22 cellular contexts compared by ENCODE assay signal in the genomic region with DNA sequence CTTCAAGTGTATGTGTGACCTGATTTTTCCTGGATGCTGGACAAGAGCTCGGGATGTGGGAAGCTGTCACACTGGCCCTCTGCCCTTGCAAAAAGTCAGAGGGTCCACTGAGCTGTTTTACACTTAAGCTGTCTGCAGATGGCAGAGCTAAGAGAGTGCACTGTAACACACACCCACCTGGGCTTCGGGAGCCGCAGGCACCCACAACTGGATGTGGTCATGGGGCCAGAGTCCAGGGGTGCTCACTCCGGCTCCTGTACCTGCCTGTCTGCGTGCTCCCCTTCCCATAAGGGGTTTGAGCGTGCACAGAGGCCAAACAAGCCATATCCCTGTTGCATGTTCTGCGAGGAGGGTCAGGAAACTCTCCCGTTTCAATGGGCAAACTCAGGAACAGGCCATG.
DNase-seq lines count a peak whose midpoint lies in the region; ATAC-seq, FAIRE-seq and TF ChIP-seq lines count a peak whose summit lies in the region.
"Had no signal": no experiment of that assay in that cellular context is flagged by ENCODE, and none has a peak within 500 bp of the region (broad histone marks: within the 10 kb centered on the region; RNA-seq: fewer than 3 reads in every experiment).

No MANE protein-coding gene starts in this region.

- no peaks in the 10 kb centered on the region for H3K27me3 ChIP-seq in GM23338 (ENCODE audit: insufficient read depth)
- H3K27me3 ChIP-seq in K562 (ENCODE audit: control insufficient read depth in 2 of 2, insufficient read depth in 2 of 2, low read length in 2 of 2) = peaks cover 0 to 3% of the 10 kb centered on the region in 2 experiments; a peak in 1 of 5 replicates

- H3K9me3 Mint-ChIP-seq in GM23338 = peaks cover 26% of the 10 kb centered on the region
- H3K9me3 Mint-ChIP-seq in activated CD4-positive, alpha-beta memory T cell treated with anti-CD3 and anti-CD28 coated beads, Interleukin-2, amount 10 ng/mL, durations not matched to agents 7 days and 5 days = peaks cover 4% of the 10 kb centered on the region
- peaks cover 12% of the 10 kb centered on the region for H3K9me3 Mint-ChIP-seq in stimulated activated effector memory CD8-positive, alpha-beta T cell treated with anti-CD3 and anti-CD28 coated beads, Interleukin-12 subunit alpha, Interleukin-12 subunit beta, amount 100 ng/mL, for 72 hours

- TF ChIP-seq CTCF in A549 (IDR thresholded peaks at IDR 0.05) (no peak), GM23338 (conservative IDR thresholded peaks at IDR 0.05; ENCODE audit: low read depth in 2 of 2) (peak in 1 of 2 experiments; percentile 33; a peak in 2 of 4 replicates), K562 (IDR thresholded peaks at IDR 0.05 in 2 of 3, conservative IDR thresholded peaks at IDR 0.05 in 1 of 3; ENCODE audit: insufficient read depth in 2 of 3, low read depth in 1 of 3, low read length in 3 of 3) (no peak)

- TF ChIP-seq RAD21 in A549 (conservative IDR thresholded peaks at IDR 0.05 in 1 of 2, IDR thresholded peaks at IDR 0.05 in 1 of 2) (no peak), K562 (CRISPR knock-in tag; conservative IDR thresholded peaks at IDR 0.05 in 1 of 2, IDR thresholded peaks at IDR 0.05 in 1 of 2) (no peak)

- POLR2A ChIA-PET in A549 (lab: Yijun Ruan, JAX) = no interaction called here
- POLR2A ChIA-PET in K562 (lab: Yijun Ruan, JAX) = interaction anchor here (0.7 kb wide), 1 partner anchor 12 kb away, joined by 4 read pairs; no protein-coding TSS in a partner anchor
- POLR2A ChIA-PET in activated CD4-positive, alpha-beta memory T cell treated with anti-CD3 and anti-CD28 coated beads, Interleukin-2, amount 10 ng/mL, durations not matched to agents 7 days and 5 days (lab: Charles Lee) = no interaction called here

- no peak overlapping the region for H3K4me3 Mint-ChIP-seq in GM23338
- no peak overlapping the region for H3K4me3 Mint-ChIP-seq in activated CD4-positive, alpha-beta memory T cell treated with anti-CD3 and anti-CD28 coated beads, Interleukin-2, amount 10 ng/mL, durations not matched to agents 7 days and 5 days
- no peak overlapping the region for H3K4me3 Mint-ChIP-seq in stimulated activated effector memory CD8-positive, alpha-beta T cell treated with anti-CD3 and anti-CD28 coated beads, Interleukin-12 subunit alpha, Interleukin-12 subunit beta, amount 100 ng/mL, for 72 hours
- H3K4me3 Mint-ChIP-seq: CD4-positive, alpha-beta T cell; IgD-negative memory B cell had no signal

- H3K36me3 Mint-ChIP-seq in GM23338 (ENCODE audit: low read depth) = peaks cover 11% of the 10 kb centered on the region; the same call in 2 of the 3 replicates
- H3K36me3 Mint-ChIP-seq in activated CD4-positive, alpha-beta memory T cell treated with anti-CD3 and anti-CD28 coated beads, Interleukin-2, amount 10 ng/mL, durations not matched to agents 7 days and 5 days (ENCODE audit: low read depth) = no peaks in the 10 kb centered on the region
- no peaks in the 10 kb centered on the region for H3K36me3 Mint-ChIP-seq in stimulated activated effector memory CD8-positive, alpha-beta T cell treated with anti-CD3 and anti-CD28 coated beads, Interleukin-12 subunit alpha, Interleukin-12 subunit beta, amount 100 ng/mL, for 72 hours
- H3K36me3 Mint-ChIP-seq: IgD-negative memory B cell had no signal

- H3K36me3 ChIP-seq in GM23338 (ENCODE audit: insufficient read depth) = no peaks in the 10 kb centered on the region
- no peaks in the 10 kb centered on the region for H3K36me3 ChIP-seq in K562 (ENCODE audit: control insufficient read depth, insufficient read depth, low read length)
- H3K36me3 ChIP-seq: HAP-1 had no signal

- in situ Hi-C loops in K562 (cut with MboI) = no loop called here

- H4K20me1 ChIP-seq in GM23338 (replicated peaks; ENCODE audit: insufficient read depth) (no peaks in the 10 kb centered on the region), K562 (replicated peaks; ENCODE audit: control insufficient read depth, insufficient read depth, low read length) (no peaks in the 10 kb centered on the region)

- WGBS in A549 (ENCODE audit: missing lambda C conversion rate) = 42% methylated on average over 8 of the region's 8 CpGs
- WGBS in K562 (ENCODE audit: insufficient coverage, low coverage, missing lambda C conversion rate) = 2% methylated on average over 8 of the region's 8 CpGs

- H3K27ac ChIP-seq in A549 = no peak overlapping the region
- no peak overlapping the region for H3K27ac ChIP-seq in GM23338 (ENCODE audit: low read depth)
- H3K27ac ChIP-seq in K562 (ENCODE audit: extremely low read depth, low read depth, low read length) = no peak overlapping the region
- H3K27ac ChIP-seq: C4-2B had no signal

- no peak for DNase-seq in A549 (ENCODE audit: low read depth in 1 of 2, low spot score in 1 of 2)
- peak; percentile 24 for DNase-seq in GM23338 (ENCODE audit: low spot score)
- no peak for DNase-seq in K562 (ENCODE audit: extremely low read depth in 1 of 4, low spot score in 3 of 4)
- DNase-seq in islet precursor cell = peak; percentile 52
- no peak for DNase-seq in COLO668 (lab: John Stamatoyannopoulos, UW; ENCODE audit: unreplicated experiment)
- no peak for DNase-seq in activated CD4-positive, alpha-beta memory T cell treated with anti-CD3 and anti-CD28 coated beads, Interleukin-2, amount 10 ng/mL, durations not matched to agents 7 days and 5 days
- no peak for DNase-seq in stimulated activated effector memory CD8-positive, alpha-beta T cell treated with anti-CD3 and anti-CD28 coated beads, Interleukin-12 subunit alpha, Interleukin-12 subunit beta, amount 100 ng/mL, for 72 hours (ENCODE audit: low spot score in 2 of 2)
- DNase-seq: AML-193; CD4-positive, alpha-beta T cell; DMS153; DMS79; GDM1; GOT3; KG1 had no signal

- CTCF ChIA-PET in A549 (lab: Yijun Ruan, JAX) = interaction anchor here (1.0 to 1.1 kb wide), 2 partner anchors 10 to 201 kb away, joined by 3 read pairs; no protein-coding TSS in a partner anchor
- CTCF ChIA-PET in K562 (lab: Yijun Ruan, JAX; ENCODE audit: low intra/inter-chr PET ratio) = no interaction called here
- CTCF ChIA-PET in activated CD4-positive, alpha-beta memory T cell treated with anti-CD3 and anti-CD28 coated beads, Interleukin-2, amount 10 ng/mL, durations not matched to agents 7 days and 5 days (lab: Charles Lee) = no interaction called here

- no TSS peak for BruUV-seq in K562 (replicated peaks; lab: Mats Ljungman, UMichigan)

- H3K27me3 Mint-ChIP-seq in GM23338 (ENCODE audit: insufficient read depth, low read depth, poor library complexity) = peaks cover 2% of the 10 kb centered on the region
- H3K27me3 Mint-ChIP-seq in activated CD4-positive, alpha-beta memory T cell treated with anti-CD3 and anti-CD28 coated beads, Interleukin-2, amount 10 ng/mL, durations not matched to agents 7 days and 5 days = peaks cover 7% of the 10 kb centered on the region
- H3K27me3 Mint-ChIP-seq: CD4-positive, alpha-beta T cell; IgD-negative memory B cell had no signal

- H3K9me1 ChIP-seq in K562 (ENCODE audit: control insufficient read depth, insufficient read depth, low read length) = no peaks in the 10 kb centered on the region

- H2AFZ ChIP-seq in GM23338 (no peak overlapping the region), K562 (ENCODE audit: low read depth, low read length) (no peak overlapping the region)

- no peaks in the 10 kb centered on the region for H3K4me1 ChIP-seq in A549
- no peaks in the 10 kb centered on the region for H3K4me1 ChIP-seq in GM23338 (ENCODE audit: insufficient read depth)
- no peaks in the 10 kb centered on the region for H3K4me1 ChIP-seq in K562 (replicated peaks in 1 of 2; ENCODE audit: control insufficient read depth in 2 of 2, insufficient read depth in 2 of 2, low read length in 2 of 2)
- H3K4me1 ChIP-seq: HAP-1 had no signal

- no peaks in the 10 kb centered on the region for H3F3A ChIP-seq in GM23338 (replicated peaks; ENCODE audit: low read depth)

- no peaks in the 10 kb centered on the region for H3K9me2 ChIP-seq in GM23338 (ENCODE audit: insufficient read depth)

- no peak overlapping the region for H3K27ac Mint-ChIP-seq in GM23338
- no peak overlapping the region for H3K27ac Mint-ChIP-seq in activated CD4-positive, alpha-beta memory T cell treated with anti-CD3 and anti-CD28 coated beads, Interleukin-2, amount 10 ng/mL, durations not matched to agents 7 days and 5 days
- H3K27ac Mint-ChIP-seq in stimulated activated effector memory CD8-positive, alpha-beta T cell treated with anti-CD3 and anti-CD28 coated beads, Interleukin-12 subunit alpha, Interleukin-12 subunit beta, amount 100 ng/mL, for 72 hours = no peak overlapping the region
- H3K27ac Mint-ChIP-seq: CD4-positive, alpha-beta T cell; IgD-negative memory B cell had no signal

- ATAC-seq in A549 = peak; percentile 19 to 45; a peak in 3 of 6 replicates
- peak; percentile 84 for ATAC-seq in GM23338
- ATAC-seq in K562 = peak; percentile 60
- ATAC-seq in HG03442 (IDR thresholded peaks at IDR 0.05; ENCODE audit: unreplicated experiment) = no peak
- no peak for ATAC-seq in stimulated activated effector memory CD8-positive, alpha-beta T cell treated with anti-CD3 and anti-CD28 coated beads, Interleukin-12 subunit alpha, Interleukin-12 subunit beta, amount 100 ng/mL, for 72 hours

- no peak overlapping the region for H3K4me2 ChIP-seq in A549
- no peak overlapping the region for H3K4me2 ChIP-seq in GM23338
- H3K4me2 ChIP-seq in K562 (ENCODE audit: insufficient read depth, low read length) = no peak overlapping the region

- H3K9ac ChIP-seq in K562 (ENCODE audit: insufficient read depth in 1 of 2, low read depth in 2 of 2, low read length in 2 of 2) = no peak overlapping the region

- no peak for FAIRE-seq in A549 (lab: Jason Lieb, UNC)
- no peak for FAIRE-seq in K562 (lab: Jason Lieb, UNC)
- FAIRE-seq: A204.1, GM12892, GM18507, HTR-8/SVneo had no signal

- no peak for TF ChIP-seq EP300 in A549 (IDR thresholded peaks at IDR 0.05)
- TF ChIP-seq EP300 in K562 (IDR thresholded peaks at IDR 0.05; ENCODE audit: low read length) = no peak

- H3K4me3 ChIP-seq in A549 (no peak overlapping the region), GM23338 (no peak overlapping the region), K562 (no peak overlapping the region)
- H3K4me3 ChIP-seq: HAP-1 had no signal

- intact Hi-C loops in K562 (cut with micrococcal nuclease) = no loop called here

- H3K79me2 ChIP-seq in GM23338 (replicated peaks; ENCODE audit: insufficient read depth) = no peaks in the 10 kb centered on the region
- no peaks in the 10 kb centered on the region for H3K79me2 ChIP-seq in K562 (ENCODE audit: control insufficient read depth, insufficient read depth, low read length)

- no peak for TF ChIP-seq POLR2A in A549 (IDR thresholded peaks at IDR 0.05; ENCODE audit: low read length)
- TF ChIP-seq POLR2A in K562 (conservative IDR thresholded peaks at IDR 0.05) = no peak

- no peaks in the 10 kb centered on the region for H3K9me3 ChIP-seq in A549
- no peaks in the 10 kb centered on the region for H3K9me3 ChIP-seq in K562 (replicated peaks; ENCODE audit: control insufficient read depth, insufficient read depth, low read depth, low read length)
- H3K9me3 ChIP-seq: HAP-1 had no signal

- no peaks in the 10 kb centered on the region; the same call in 2 of the 3 replicates for H3K4me1 Mint-ChIP-seq in GM23338
- no peaks in the 10 kb centered on the region for H3K4me1 Mint-ChIP-seq in activated CD4-positive, alpha-beta memory T cell treated with anti-CD3 and anti-CD28 coated beads, Interleukin-2, amount 10 ng/mL, durations not matched to agents 7 days and 5 days
- H3K4me1 Mint-ChIP-seq in stimulated activated effector memory CD8-positive, alpha-beta T cell treated with anti-CD3 and anti-CD28 coated beads, Interleukin-12 subunit alpha, Interleukin-12 subunit beta, amount 100 ng/mL, for 72 hours = no peaks in the 10 kb centered on the region
- H3K4me1 Mint-ChIP-seq: IgD-negative memory B cell had no signal

Comparison
In these comparisons a context has a peak if more than half of its experiments do, and no peak if none do; other contexts are left out.
1. ATAC-seq: peak in A549 (2 of 2), GM23338 (single experiment) and K562 (single experiment); none in HG03442 (single experiment) and stimulated activated effector memory CD8-positive, alpha-beta T cell treated with anti-CD3 and anti-CD28 coated beads, Interleukin-12 subunit alpha, Interleukin-12 subunit beta, amount 100 ng/mL, for 72 hours (single experiment).
2. DNase-seq: peak in GM23338 (single experiment) and islet precursor cell (single experiment); none in A549 (0 of 2), K562 (0 of 4), COLO668 (single experiment), activated CD4-positive, alpha-beta memory T cell treated with anti-CD3 and anti-CD28 coated beads, Interleukin-2, amount 10 ng/mL, durations not matched to agents 7 days and 5 days (single experiment) and stimulated activated effector memory CD8-positive, alpha-beta T cell treated with anti-CD3 and anti-CD28 coated beads, Interleukin-12 subunit alpha, Interleukin-12 subunit beta, amount 100 ng/mL, for 72 hours (0 of 2).